Comparison of ENCODE assay signal across 22 cellular contexts in the genomic region with DNA sequence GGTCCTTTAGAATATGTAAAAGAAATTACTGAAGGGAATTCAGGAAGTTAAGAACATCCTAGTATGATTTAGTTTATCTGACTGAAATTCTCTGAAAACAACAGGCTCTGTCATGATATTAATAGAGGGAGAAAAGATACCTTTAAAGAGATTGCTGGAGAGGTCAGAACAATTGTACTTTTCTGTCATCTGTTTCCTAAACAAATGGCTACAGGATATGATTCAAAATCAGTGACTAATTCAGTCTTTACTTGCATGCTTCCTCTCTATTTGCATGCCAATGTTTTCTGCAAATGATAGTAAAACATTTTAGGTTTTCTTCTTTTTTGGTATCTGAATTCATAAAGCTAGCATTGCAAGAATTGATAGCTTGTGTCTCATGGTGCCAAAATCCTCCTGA.
DNase-seq lines count a peak whose midpoint lies in the region; ATAC-seq and TF ChIP-seq lines count a peak whose summit lies in the region.
"Had no signal": no experiment of that assay in that cellular context is flagged by ENCODE, and none has a peak within 500 bp of the region (broad histone marks: within the 10 kb centered on the region; RNA-seq: fewer than 3 reads in every experiment).

No MANE protein-coding gene starts in this region.

- H3K9me3 ChIP-seq in WERI-Rb-1 (ENCODE audit: severe bottlenecking), result no peaks in the 10 kb centered on the region
- H3K9me3 ChIP-seq: gastrocnemius medialis, sigmoid colon had no signal

- ATAC-seq in GM21390 (IDR thresholded peaks at IDR 0.05; ENCODE audit: unreplicated experiment), result no peak
- ATAC-seq: gastrocnemius medialis had no signal

- H3K27ac ChIP-seq in ACC112 (ENCODE audit: low read depth, low read length) (peak overlapping the region; percentile 52), WERI-Rb-1 (no peak overlapping the region)
- H3K27ac ChIP-seq: gastrocnemius medialis, sigmoid colon, suprapubic skin had no signal

- no peak overlapping the region for H3K27ac Mint-ChIP-seq in progenitor cell of endocrine pancreas
- H3K27ac Mint-ChIP-seq: activated naive CD4-positive, alpha-beta T cell treated with anti-CD3 and anti-CD28 coated beads, Interleukin-2, amount 50 U/mL, for 24 hours had no signal

- H3K4me1 Mint-ChIP-seq in progenitor cell of endocrine pancreas (ENCODE audit: low read depth), result no peaks in the 10 kb centered on the region
- H3K4me1 Mint-ChIP-seq: activated naive CD4-positive, alpha-beta T cell treated with anti-CD3 and anti-CD28 coated beads, Interleukin-2, amount 50 U/mL, for 24 hours; neural crest cell had no signal

- peaks cover 2% of the 10 kb centered on the region for H3K27me3 Mint-ChIP-seq in progenitor cell of endocrine pancreas
- H3K27me3 Mint-ChIP-seq: activated naive CD4-positive, alpha-beta T cell treated with anti-CD3 and anti-CD28 coated beads, Interleukin-2, amount 50 U/mL, for 24 hours had no signal

- no peaks in the 10 kb centered on the region for H3K36me3 ChIP-seq in ACC112 (ENCODE audit: insufficient read depth, low read length)
- no peaks in the 10 kb centered on the region for H3K36me3 ChIP-seq in WERI-Rb-1
- H3K36me3 ChIP-seq: BLaER1 treated with 17β-estradiol and CSF1 and Interleukin-3, amounts not matched to agents 10 nM and 100 nM; gastrocnemius medialis; sigmoid colon; suprapubic skin had no signal

- no peaks in the 10 kb centered on the region for H3K36me3 Mint-ChIP-seq in progenitor cell of endocrine pancreas (ENCODE audit: insufficient read depth)
- H3K36me3 Mint-ChIP-seq: activated naive CD4-positive, alpha-beta T cell treated with anti-CD3 and anti-CD28 coated beads, Interleukin-2, amount 50 U/mL, for 24 hours had no signal

- TF ChIP-seq CTCF in astrocyte of the spinal cord (IDR thresholded peaks at IDR 0.05; ENCODE audit: low read depth, low read length) (no peak), fibroblast of villous mesenchyme (IDR thresholded peaks at IDR 0.05; ENCODE audit: insufficient read depth, low read depth, low read length) (no peak), progenitor cell of endocrine pancreas (IDR thresholded peaks at IDR 0.05; ENCODE audit: unreplicated experiment) (no peak), WERI-Rb-1 (IDR thresholded peaks at IDR 0.05; ENCODE audit: low read depth, low read length) (no peak)

- H2AFZ ChIP-seq in ACC112 (ENCODE audit: low read length, unreplicated experiment), result peak overlapping the region; percentile 12

- H3K4me3 ChIP-seq in ACC112 (ENCODE audit: low read depth, low read length), result peak overlapping the region; percentile 32; the same call in 1 of the 2 replicates
- H3K4me3 ChIP-seq in astrocyte of the spinal cord (ENCODE audit: low read depth, low read length), result no peak overlapping the region
- H3K4me3 ChIP-seq in fibroblast of villous mesenchyme (ENCODE audit: low read depth, low read length), result no peak overlapping the region
- H3K4me3 ChIP-seq in WERI-Rb-1 (ENCODE audit: low read depth, low read length), result no peak overlapping the region
- H3K4me3 ChIP-seq: BLaER1 treated with 17β-estradiol and CSF1 and Interleukin-3, amounts not matched to agents 10 nM and 100 nM; gastrocnemius medialis; sigmoid colon; suprapubic skin had no signal

- H3K79me2 ChIP-seq in ACC112 (ENCODE audit: control insufficient read depth, insufficient read depth, low read length, unreplicated experiment), result no peaks in the 10 kb centered on the region

- in situ Hi-C loops in astrocyte of the spinal cord (cut with HindIII; ENCODE audit: low sequenced_read_pairs), result no loop called here

- no peak overlapping the region for H3K4me3 Mint-ChIP-seq in progenitor cell of endocrine pancreas (ENCODE audit: low read depth)
- H3K4me3 Mint-ChIP-seq: activated naive CD4-positive, alpha-beta T cell treated with anti-CD3 and anti-CD28 coated beads, Interleukin-2, amount 50 U/mL, for 24 hours; neural crest cell had no signal

- no peaks in the 10 kb centered on the region for H3K27me3 ChIP-seq in ACC112 (ENCODE audit: insufficient read depth, low read length)
- no peaks in the 10 kb centered on the region for H3K27me3 ChIP-seq in WERI-Rb-1 (ENCODE audit: insufficient read depth, low read depth, severe bottlenecking)
- H3K27me3 ChIP-seq: BLaER1 treated with 17β-estradiol and CSF1 and Interleukin-3, amounts not matched to agents 10 nM and 100 nM; gastrocnemius medialis; sigmoid colon; suprapubic skin had no signal

- peaks cover 9% of the 10 kb centered on the region for H3K9me3 Mint-ChIP-seq in progenitor cell of endocrine pancreas (ENCODE audit: low read depth)

- peaks cover 6% of the 10 kb centered on the region for H3K4me1 ChIP-seq in ACC112 (ENCODE audit: control insufficient read depth, insufficient read depth, low read length, unreplicated experiment)
- H3K4me1 ChIP-seq: gastrocnemius medialis, sigmoid colon, suprapubic skin had no signal

- DNase-seq in HT1080 (ENCODE audit: low read depth) (peak; percentile 65), astrocyte of the spinal cord (ENCODE audit: low read depth, low spot score) (peak; percentile 26), fibroblast of villous mesenchyme (ENCODE audit: low read depth) (peak; percentile 2), activated gamma-delta T cell (lab: John Stamatoyannopoulos, UW) (no peak), progenitor cell of endocrine pancreas (ENCODE audit: low spot score, unreplicated experiment) (no peak), WERI-Rb-1 (no peak)
- DNase-seq: ACHN; activated CD4-positive, CD25-positive, alpha-beta regulatory T cell treated with anti-CD3 and anti-CD28 coated beads, Interleukin-2, amount 50 U/mL, for 72 hours; gastrocnemius medialis; islet precursor cell; NCI-H1105; NCI-H2029 treated with DMSO at 0.1 percent for 48 hours; NCI-H345; posterior cingulate gyrus; SIG-M5; sigmoid colon had no signal

Comparison
In these comparisons a context has a peak if more than half of its experiments do, and no peak if none do; other contexts are left out.
1. DNase-seq: peak in HT1080 (single experiment), astrocyte of the spinal cord (single experiment) and fibroblast of villous mesenchyme (single experiment); none in activated gamma-delta T cell (single experiment), progenitor cell of endocrine pancreas (single experiment) and WERI-Rb-1 (single experiment).